In genomic region chr5:54718647-54719046, GRCh38 we compare ENCODE assay signal across 10 cellular contexts.
DNase-seq lines count a peak whose midpoint lies in the region; ATAC-seq lines count a peak whose summit lies in the region.
"Had no signal": no experiment of that assay in that cellular context is flagged by ENCODE, and none has a peak within 500 bp of the region (broad histone marks: within the 10 kb centered on the region; RNA-seq: fewer than 3 reads in every experiment).

No MANE protein-coding gene starts in this region.

- H3K27me3 Mint-ChIP-seq in activated T-helper 1 cell treated with anti-CD3 and anti-CD28 coated beads, Interleukin-12 subunit alpha, Interleukin-12 subunit beta, Interleukin-2, Interleukin-4 antibody, amounts not matched to agents 30 ng/mL and 10 ng/mL and 1 ng/mL, durations not matched to agents 14 hours and 24 hours and 36 hours (ENCODE audit: insufficient read depth): no peaks in the 10 kb centered on the region

- H3K27ac Mint-ChIP-seq in activated T-helper 1 cell treated with anti-CD3 and anti-CD28 coated beads, Interleukin-12 subunit alpha, Interleukin-12 subunit beta, Interleukin-2, Interleukin-4 antibody, amounts not matched to agents 30 ng/mL and 10 ng/mL and 1 ng/mL, durations not matched to agents 14 hours and 24 hours and 36 hours: peak overlapping the region; percentile 77

- intact Hi-C loops in activated T-helper 1 cell treated with anti-CD3 and anti-CD28 coated beads, Interleukin-12 subunit alpha, Interleukin-12 subunit beta, Interleukin-2, Interleukin-4 antibody, amounts not matched to agents 30 ng/mL and 10 ng/mL and 1 ng/mL, durations not matched to agents 14 hours and 24 hours and 36 hours (cut with micrococcal nuclease): loop anchor here (1.0 to 5.0 kb wide), 6 partner anchors 34 to 319 kb away; no protein-coding TSS in a partner anchor
- intact Hi-C loops in Right ventricle myocardium inferior (cut with DNase I): loop anchor here (1.0 to 5.0 kb wide), 3 partner anchors 13 to 200 kb away; no protein-coding TSS in a partner anchor
- intact Hi-C loops in sciatic nerve (cut with DNase I): no loop called here

- H3K4me3 Mint-ChIP-seq in activated T-helper 1 cell treated with anti-CD3 and anti-CD28 coated beads, Interleukin-12 subunit alpha, Interleukin-12 subunit beta, Interleukin-2, Interleukin-4 antibody, amounts not matched to agents 30 ng/mL and 10 ng/mL and 1 ng/mL, durations not matched to agents 14 hours and 24 hours and 36 hours: no peak overlapping the region

- H3K9me3 Mint-ChIP-seq in activated T-helper 1 cell treated with anti-CD3 and anti-CD28 coated beads, Interleukin-12 subunit alpha, Interleukin-12 subunit beta, Interleukin-2, Interleukin-4 antibody, amounts not matched to agents 30 ng/mL and 10 ng/mL and 1 ng/mL, durations not matched to agents 14 hours and 24 hours and 36 hours: peaks cover 46% of the 10 kb centered on the region

- ATAC-seq in Right ventricle myocardium inferior (peak; percentile 79), sciatic nerve (peak; percentile 71), GM18519 (IDR thresholded peaks at IDR 0.05; ENCODE audit: low FRiP score, unreplicated experiment) (no peak)

- H3K4me1 Mint-ChIP-seq in activated T-helper 1 cell treated with anti-CD3 and anti-CD28 coated beads, Interleukin-12 subunit alpha, Interleukin-12 subunit beta, Interleukin-2, Interleukin-4 antibody, amounts not matched to agents 30 ng/mL and 10 ng/mL and 1 ng/mL, durations not matched to agents 14 hours and 24 hours and 36 hours (ENCODE audit: low read depth): peaks cover 46% of the 10 kb centered on the region

- DNase-seq in DMS 273 (lab: John Stamatoyannopoulos, UW; ENCODE audit: unreplicated experiment) (peak; percentile 64), DMS 273 treated with DMSO at 0.1 percent for 48 hours (lab: John Stamatoyannopoulos, UW) (no peak), Right ventricle myocardium inferior (ENCODE audit: missing footprints) (peak; percentile 73), sciatic nerve (ENCODE audit: low spot score) (peak; percentile 64), kidney tubule cell (ENCODE audit: low spot score) (no peak), OCI-M2 (lab: John Stamatoyannopoulos, UW; ENCODE audit: unreplicated experiment) (no peak)
- DNase-seq in activated T-helper 1 cell treated with anti-CD3 and anti-CD28 coated beads, Interleukin-12 subunit alpha, Interleukin-12 subunit beta, Interleukin-2, Interleukin-4 antibody, amounts not matched to agents 30 ng/mL and 10 ng/mL and 1 ng/mL, durations not matched to agents 14 hours and 24 hours and 36 hours (ENCODE audit: low spot score): no peak
- DNase-seq: NCI-H69; stimulated activated CD4-positive, alpha-beta T cell treated with anti-CD3 and anti-CD28 coated beads, Interleukin-15, amount 100 ng/mL, for 24 hours had no signal

- H3K36me3 Mint-ChIP-seq in activated T-helper 1 cell treated with anti-CD3 and anti-CD28 coated beads, Interleukin-12 subunit alpha, Interleukin-12 subunit beta, Interleukin-2, Interleukin-4 antibody, amounts not matched to agents 30 ng/mL and 10 ng/mL and 1 ng/mL, durations not matched to agents 14 hours and 24 hours and 36 hours (ENCODE audit: low read depth): peaks cover 9% of the 10 kb centered on the region

Comparison
In these comparisons a context has a peak if more than half of its experiments do, and no peak if none do; other contexts are left out.
1. DNase-seq: peak in DMS 273 (single experiment), Right ventricle myocardium inferior (single experiment) and sciatic nerve (single experiment); none in DMS 273 treated with DMSO at 0.1 percent for 48 hours (single experiment), activated T-helper 1 cell treated with anti-CD3 and anti-CD28 coated beads, Interleukin-12 subunit alpha, Interleukin-12 subunit beta, Interleukin-2, Interleukin-4 antibody, amounts not matched to agents 30 ng/mL and 10 ng/mL and 1 ng/mL, durations not matched to agents 14 hours and 24 hours and 36 hours (single experiment), kidney tubule cell (single experiment) and OCI-M2 (single experiment).